In the genomic region with DNA sequence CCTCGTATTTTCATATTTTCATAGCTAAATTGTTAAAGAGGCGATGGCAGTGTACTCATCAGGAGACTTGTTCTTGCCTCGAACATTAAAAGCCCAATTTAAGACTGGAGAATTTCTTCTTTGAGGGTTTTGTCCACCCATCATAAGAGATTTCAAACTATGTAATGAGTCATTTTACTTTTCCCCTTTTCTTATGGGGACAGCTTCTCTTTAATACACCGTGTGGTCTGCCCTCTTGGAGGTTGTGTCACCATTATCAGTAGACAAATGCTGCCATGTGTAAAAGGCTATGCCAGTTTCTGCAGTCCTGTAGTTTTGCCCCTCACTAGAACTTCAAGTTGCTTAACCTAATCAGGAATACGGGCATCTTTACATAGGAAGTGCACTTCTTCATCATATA, we compare ENCODE assay signal across 1 cellular context.
A peak's percentile ranks its signal among the peaks of the same experiment; 100 is the strongest.
TF ChIP-seq lines count a peak whose summit lies in the region.

No MANE protein-coding gene starts in this region.

TF ChIP-seq in HCT116, 20 proteins besides CTCF, POLR2A, EP300 and RAD21 (continued from another document):
- peak; percentile 43; the same call in 1 of the 2 replicates for TF ChIP-seq FOSL1 (IDR thresholded peaks at IDR 0.05; ENCODE audit: low read depth)
